Comparison of ENCODE assay signal across 12 cellular contexts in genomic region chr11:124676386-124676785, GRCh38. TPM values are rescaled to one million over a fixed set of nuclear protein-coding genes. Genes with fewer than 3 reads are reported as not detected.
DNase-seq lines count a peak whose midpoint lies in the region; ATAC-seq and TF ChIP-seq lines count a peak whose summit lies in the region.
"Had no signal": no experiment of that assay in that cellular context is flagged by ENCODE, and none has a peak within 500 bp of the region (broad histone marks: within the 10 kb centered on the region; RNA-seq: fewer than 3 reads in every experiment).

No MANE protein-coding gene starts in this region.

- H3K4me1 ChIP-seq in sigmoid colon: peaks cover 0 to 17% (median 12%) of the 10 kb centered on the region in 4 donors

- intact Hi-C loops in sigmoid colon (cut with DNase I): loop anchor here (10.0 kb wide), 1 partner anchor 198 kb away; no protein-coding TSS in a partner anchor

- H3K4me3 ChIP-seq in fibroblast of the aortic adventitia (ENCODE audit: low read depth, low read length) (no peak overlapping the region), sigmoid colon (no peak overlapping the region), WERI-Rb-1 (ENCODE audit: low read depth, low read length) (no peak overlapping the region)
- H3K4me3 ChIP-seq: GM12878 had no signal

- TF ChIP-seq CTCF in fibroblast of the aortic adventitia (IDR thresholded peaks at IDR 0.05; ENCODE audit: insufficient read depth, low read length): no peak
- TF ChIP-seq CTCF in sigmoid colon (IDR thresholded peaks at IDR 0.05): no peak
- TF ChIP-seq CTCF in WERI-Rb-1 (IDR thresholded peaks at IDR 0.05; ENCODE audit: low read depth, low read length): no peak

- 6 to 39% methylated on average over 2 of the region's 2 CpGs for WGBS in sigmoid colon, 2 donors

- no peak for TF ChIP-seq EP300 in sigmoid colon (IDR thresholded peaks at IDR 0.05)

- peak; percentile 60 for DNase-seq in COLO829 (ENCODE audit: low spot score)
- peak; percentile 24 for DNase-seq in RPMI7951 (ENCODE audit: low read depth)
- DNase-seq in fibroblast of the aortic adventitia (ENCODE audit: low read depth): peak; percentile 84
- DNase-seq in sigmoid colon: no peak
- DNase-seq in stimulated activated CD4-positive, alpha-beta T cell treated with anti-CD3 and anti-CD28 coated beads, Interleukin-4, amount 100 ng/mL, for 1 hour: no peak
- no peak for DNase-seq in WERI-Rb-1
- DNase-seq: CD8-positive, alpha-beta T cell; NCI-H1092 treated with DMSO at 0.1 percent for 48 hours; NCI-H82 had no signal

- no peak for TF ChIP-seq POLR2A in sigmoid colon (IDR thresholded peaks at IDR 0.05)

- H3K27ac ChIP-seq in sigmoid colon (peak overlapping the region in 3 of 4 donors; percentile 5 to 68 (median 20)), WERI-Rb-1 (no peak overlapping the region)

- ATAC-seq in HG02840 (IDR thresholded peaks at IDR 0.05; ENCODE audit: low FRiP score, unreplicated experiment): no peak
- no peak for ATAC-seq in GM19395 (IDR thresholded peaks at IDR 0.05; ENCODE audit: unreplicated experiment)
- ATAC-seq: CD8-positive, alpha-beta T cell; GM12878 had no signal

- H3K9me3 ChIP-seq in sigmoid colon (no peaks in the 10 kb centered on the region), WERI-Rb-1 (ENCODE audit: severe bottlenecking) (no peaks in the 10 kb centered on the region)

- H3K36me3 ChIP-seq in sigmoid colon: no peaks in the 10 kb centered on the region
- H3K36me3 ChIP-seq in WERI-Rb-1: no peaks in the 10 kb centered on the region; the same call in 1 of the 2 replicates

- H3K27me3 ChIP-seq in sigmoid colon (no peaks in the 10 kb centered on the region), WERI-Rb-1 (ENCODE audit: insufficient read depth, low read depth, severe bottlenecking) (no peaks in the 10 kb centered on the region)

RNA-seq across cellular contexts. Expression of gene SPA17, which starts 2.7 kb away (rescaled TPM):
- 21.7 and 27.3 TPM in 2 replicates for total RNA-seq in RPMI7951 (2014; rRNA removed; shearing (Covaris generic))
- total RNA-seq in fibroblast of the aortic adventitia (ENCODE audit: low replicate concordance) (3.9 and 9.1 TPM in 2 replicates), sigmoid colon (1 to 10 TPM; 2.3 to 7.1 (median 5.2) TPM)
- polyA plus RNA-seq in sigmoid colon: 10 to 100 TPM; 12.6 to 23.8 (median 15.6) TPM

RNA-seq across cellular contexts. Expression of gene SIAE, which starts 2.8 kb away (rescaled TPM):
- total RNA-seq in RPMI7951 (2014; rRNA removed; shearing (Covaris generic)): 6.7 and 12.0 TPM in 2 replicates
- total RNA-seq in fibroblast of the aortic adventitia (ENCODE audit: low replicate concordance) (14.6 and 15.1 TPM in 2 replicates), sigmoid colon (1 to 10 TPM; 2.5 to 7.2 (median 4.3) TPM)
- polyA plus RNA-seq in sigmoid colon: 10 to 100 TPM; 13.2 to 62.2 (median 24.7) TPM

RNA-seq across cellular contexts. Expression of gene TBRG1, which starts 53.7 kb away (rescaled TPM):
- 16.2 and 19.3 TPM in 2 replicates for total RNA-seq in RPMI7951 (2014; rRNA removed; shearing (Covaris generic))
- total RNA-seq in fibroblast of the aortic adventitia (ENCODE audit: low replicate concordance): 31.2 and 46.2 TPM in 2 replicates
- total RNA-seq in sigmoid colon: 10 to 100 TPM; 26.0 to 41.0 (median 30.3) TPM
- polyA plus RNA-seq in sigmoid colon: 10 to 100 TPM; 14.4 to 24.4 (median 22.7) TPM

Comparison
In these comparisons a context has a peak if more than half of its experiments do, and no peak if none do; other contexts are left out.
1. DNase-seq: peak in COLO829 (single experiment), RPMI7951 (single experiment) and fibroblast of the aortic adventitia (single experiment); none in sigmoid colon (single experiment), stimulated activated CD4-positive, alpha-beta T cell treated with anti-CD3 and anti-CD28 coated beads, Interleukin-4, amount 100 ng/mL, for 1 hour (single experiment) and WERI-Rb-1 (single experiment).